ENCODE assay signal across 8 cellular contexts in the genomic region with DNA sequence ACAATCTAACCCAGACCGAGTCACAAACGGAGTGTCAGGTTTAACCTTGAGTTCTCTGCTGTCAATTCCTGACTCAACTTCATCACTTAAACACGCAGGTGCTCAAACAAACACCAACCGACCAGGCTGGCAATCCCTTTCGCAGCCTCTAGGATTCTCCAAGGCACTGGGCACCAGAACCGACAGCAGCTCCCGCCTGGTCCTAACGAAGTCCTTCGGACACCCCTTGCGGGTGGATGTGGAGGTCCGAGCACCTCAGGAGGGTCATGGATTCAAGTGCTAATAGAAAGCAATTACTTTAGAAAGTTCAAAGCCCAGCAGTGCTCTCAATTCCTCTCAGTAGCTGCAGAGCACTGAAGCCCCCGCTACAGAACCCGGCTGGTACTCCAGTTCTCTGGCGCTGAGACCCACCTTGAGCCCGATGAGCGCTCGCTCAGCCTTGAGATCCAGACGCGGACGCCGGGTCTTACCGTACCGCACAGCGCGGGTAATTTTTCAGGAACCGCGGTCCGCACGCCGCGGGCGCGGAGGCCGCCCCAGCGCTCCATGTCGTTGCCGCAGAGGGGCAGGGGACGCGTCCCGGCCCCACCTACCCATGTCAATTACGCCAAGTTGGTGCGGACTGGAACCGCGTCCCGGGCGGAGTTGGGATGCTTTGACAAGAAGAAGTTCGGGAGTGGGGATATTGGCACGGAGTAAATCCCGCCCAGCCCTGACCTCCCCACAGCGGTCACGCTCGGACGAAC. TPM values are rescaled to one million over a fixed set of nuclear protein-coding genes. Genes with fewer than 3 reads are reported as not detected.
DNase-seq lines count a peak whose midpoint lies in the region; TF ChIP-seq lines count a peak whose summit lies in the region.

No MANE protein-coding gene starts in this region.

- H3K9me3 ChIP-seq in GM23248 (ENCODE audit: low read depth), result no peaks in the 10 kb centered on the region
- no peaks in the 10 kb centered on the region for H3K9me3 ChIP-seq in Loucy (ENCODE audit: insufficient read depth, low read depth, low read length)
- H3K9me3 ChIP-seq in SU-DHL-6 (ENCODE audit: insufficient read depth, low read length), result no peaks in the 10 kb centered on the region
- H3K9me3 ChIP-seq in left ventricle myocardium inferior (replicated peaks), result no peaks in the 10 kb centered on the region
- no peaks in the 10 kb centered on the region for H3K9me3 ChIP-seq in prostate gland

- peak overlapping the region; percentile 77 for H3K4me2 ChIP-seq in GM23248 (ENCODE audit: unreplicated experiment)
- H3K4me2 ChIP-seq in Loucy (ENCODE audit: low read depth, low read length, poor library complexity, severe bottlenecking), result peak overlapping the region; percentile 98
- peak overlapping the region; percentile 74 for H3K4me2 ChIP-seq in SU-DHL-6 (ENCODE audit: low read depth, low read length, poor library complexity, severe bottlenecking)

- H3K27me3 ChIP-seq in GM23248 (replicated peaks; ENCODE audit: insufficient read depth), result no peaks in the 10 kb centered on the region
- H3K27me3 ChIP-seq in Loucy (ENCODE audit: insufficient read depth, low read length, poor library complexity, severe bottlenecking), result no peaks in the 10 kb centered on the region
- no peaks in the 10 kb centered on the region for H3K27me3 ChIP-seq in SU-DHL-6 (ENCODE audit: low read length)
- no peaks in the 10 kb centered on the region for H3K27me3 ChIP-seq in left ventricle myocardium inferior (ENCODE audit: low read depth)
- no peaks in the 10 kb centered on the region for H3K27me3 ChIP-seq in prostate gland (replicated peaks; ENCODE audit: insufficient read depth)

- H3K9me2 ChIP-seq in GM23248 (ENCODE audit: insufficient read depth) (no peaks in the 10 kb centered on the region), Loucy (replicated peaks; ENCODE audit: low read depth, low read length) (no peaks in the 10 kb centered on the region), SU-DHL-6 (replicated peaks; ENCODE audit: insufficient read depth, low read length) (no peaks in the 10 kb centered on the region)

- H3K36me3 ChIP-seq in GM23248 (ENCODE audit: low read depth), result no peaks in the 10 kb centered on the region
- H3K36me3 ChIP-seq in Loucy (ENCODE audit: insufficient read depth, low read length), result no peaks in the 10 kb centered on the region
- no peaks in the 10 kb centered on the region for H3K36me3 ChIP-seq in SU-DHL-6 (ENCODE audit: low read length)
- H3K36me3 ChIP-seq in left ventricle myocardium inferior, result no peaks in the 10 kb centered on the region
- H3K36me3 ChIP-seq in prostate gland, result no peaks in the 10 kb centered on the region

- H2AFZ ChIP-seq in GM23248, result peak overlapping the region; percentile 91
- peak overlapping the region; percentile 83 for H2AFZ ChIP-seq in Loucy (ENCODE audit: low read length)
- H2AFZ ChIP-seq in SU-DHL-6 (ENCODE audit: low read depth, low read length, severe bottlenecking), result peak overlapping the region; percentile 75

- no peaks in the 10 kb centered on the region for H3F3A ChIP-seq in GM23248 (ENCODE audit: insufficient read depth)
- H3F3A ChIP-seq in Loucy (ENCODE audit: low read depth), result no peaks in the 10 kb centered on the region
- no peaks in the 10 kb centered on the region for H3F3A ChIP-seq in SU-DHL-6 (ENCODE audit: insufficient read depth)

- intact Hi-C loops in left ventricle myocardium inferior (cut with micrococcal nuclease) (no loop called here), prostate gland (cut with DNase I) (no loop called here)

- H3K79me2 ChIP-seq in GM23248 (ENCODE audit: insufficient read depth) (no peaks in the 10 kb centered on the region), Loucy (ENCODE audit: insufficient read depth, low read length) (peaks cover 38% of the 10 kb centered on the region), SU-DHL-6 (ENCODE audit: insufficient read depth, low read length) (no peaks in the 10 kb centered on the region)

- DNase-seq in DMS153 treated with DMSO at 0.1 percent for 48 hours (lab: John Stamatoyannopoulos, UW; ENCODE audit: unreplicated experiment) (peak; percentile 5), GM23248 (peak; percentile 85), amniotic stem cell (lab: John Stamatoyannopoulos, UW) (peak; percentile 33), left ventricle myocardium inferior (peak; percentile 35), prostate gland (ENCODE audit: low spot score) (peak; percentile 41), cortex of kidney (lab: John Stamatoyannopoulos, UW) (no peak)

- no peaks in the 10 kb centered on the region for H4K20me1 ChIP-seq in GM23248 (ENCODE audit: insufficient read depth)
- H4K20me1 ChIP-seq in Loucy (ENCODE audit: insufficient read depth, low read length, poor library complexity, severe bottlenecking), result peaks cover 3% of the 10 kb centered on the region
- no peaks in the 10 kb centered on the region for H4K20me1 ChIP-seq in SU-DHL-6 (ENCODE audit: low read depth, low read length)

- H3K27ac ChIP-seq in GM23248 (peak overlapping the region; percentile 23; the same call in 1 of the 2 replicates), SU-DHL-6 (ENCODE audit: low read depth, low read length) (no peak overlapping the region), left ventricle myocardium inferior (replicated peaks) (peak overlapping the region; percentile 96), prostate gland (peak overlapping the region; percentile 81 to 84)

- H3K4me1 ChIP-seq in GM23248 (ENCODE audit: insufficient read depth) (no peaks in the 10 kb centered on the region), Loucy (ENCODE audit: insufficient read depth, low read length, poor library complexity, severe bottlenecking) (peaks cover 27% of the 10 kb centered on the region), left ventricle myocardium inferior (peaks cover 64% of the 10 kb centered on the region), prostate gland (replicated peaks) (no peaks in the 10 kb centered on the region)

- no peak for TF ChIP-seq POLR2A in prostate gland (IDR thresholded peaks at IDR 0.05)

- WGBS in GM23248 (ENCODE audit: low coverage in 1 of 2, low lambda C conversion rate in 2 of 2, missing lambda C conversion rate in 2 of 2), 2 experiments, result 2 to 4% methylated on average over 50 to 53 of the region's 53 CpGs
- WGBS in prostate gland, result under 1% methylated on average over 53 of the region's 53 CpGs

- peak; percentile 38 for TF ChIP-seq CTCF in Loucy (conservative IDR thresholded peaks at IDR 0.05; ENCODE audit: low read length)
- TF ChIP-seq CTCF in SU-DHL-6 (IDR thresholded peaks at IDR 0.05; ENCODE audit: insufficient read depth, low read length, poor library complexity, severe bottlenecking), result no peak
- TF ChIP-seq CTCF in left ventricle myocardium inferior (IDR thresholded peaks at IDR 0.05; ENCODE audit: borderline replicate concordance), result peak; percentile 62
- peak in 3 of 4 experiments; percentile 9 to 52 (median 47) for TF ChIP-seq CTCF in prostate gland (IDR thresholded peaks at IDR 0.05)

- H3K9ac ChIP-seq in GM23248 (peak overlapping the region; percentile 54), Loucy (ENCODE audit: low read depth, low read length, poor library complexity, severe bottlenecking) (peak overlapping the region; percentile 79), SU-DHL-6 (ENCODE audit: low read length) (peak overlapping the region; percentile 69)

- H3K4me3 ChIP-seq in GM23248 (peak overlapping the region; percentile 83), Loucy (ENCODE audit: low read length, poor library complexity, severe bottlenecking) (peak overlapping the region; percentile 78), SU-DHL-6 (ENCODE audit: insufficient read depth, low read length, poor library complexity, severe bottlenecking) (peak overlapping the region; percentile 68), left ventricle myocardium inferior (peak overlapping the region; percentile 95), prostate gland (peak overlapping the region; percentile 51 to 64)

- in situ Hi-C loops in GM23248 (cut with MboI), result no loop called here

RNA-seq across cellular contexts. Expression of a gene that starts 0.7 kb away (rescaled TPM):
- total RNA-seq in GM23248 (2014; rRNA removed; shearing (Covaris generic)), result 3.8 and 4.8 TPM in 2 replicates
- polyA plus RNA-seq in GM23248 (2016; fragmentation: Nextera tagmentation; extraction: Ambion mirVana), result 5.5 and 5.8 TPM in 2 replicates
- total RNA-seq in left ventricle myocardium inferior, result 35.7 TPM
- total RNA-seq in prostate gland, result 10 to 100 TPM in 1 of 2 donors, 1 to 10 TPM in 1; 1.2 to 21.1 TPM

RNA-seq across cellular contexts. Expression of a gene that starts 43.6 kb away (rescaled TPM):
- total RNA-seq in GM23248 (2014; rRNA removed; shearing (Covaris generic)), result 0.97 and 1.3 TPM in 2 replicates
- 7.0 and 7.2 TPM in 2 replicates for polyA plus RNA-seq in GM23248 (2016; fragmentation: Nextera tagmentation; extraction: Ambion mirVana)
- 10.3 TPM for total RNA-seq in left ventricle myocardium inferior
- 10 to 100 TPM in 1 of 2 donors, 1 to 10 TPM in 1; 1.5 to 14.9 TPM for total RNA-seq in prostate gland
